1 cellular context compared by ENCODE assay signal in genomic region chr19:54446349-54446748, GRCh38.
TF ChIP-seq lines count a peak whose summit lies in the region.

No MANE protein-coding gene starts in this region.

TF ChIP-seq in HEK293, 187 proteins besides CTCF, POLR2A, EP300 and RAD21:
- peak; percentile 35; the same call in 1 of the 2 replicates for TF ChIP-seq PRDM10 (tag by site-specific recombination; IDR thresholded peaks at IDR 0.05)
